Comparison of ENCODE assay signal across 9 cellular contexts in genomic region chr18:35117951-35118411, GRCh38.
DNase-seq lines count a peak whose midpoint lies in the region; ATAC-seq and TF ChIP-seq lines count a peak whose summit lies in the region.
"Had no signal": no experiment of that assay in that cellular context is flagged by ENCODE, and none has a peak within 500 bp of the region (broad histone marks: within the 10 kb centered on the region; RNA-seq: fewer than 3 reads in every experiment).

No MANE protein-coding gene starts in this region.

- peaks cover 4% of the 10 kb centered on the region for H3F3A ChIP-seq in smooth muscle cell (ENCODE audit: low read depth)

- no peak overlapping the region for H2AFZ ChIP-seq in smooth muscle cell (ENCODE audit: low read depth)

- H3K27me3 ChIP-seq in right lobe of liver, result no peaks in the 10 kb centered on the region
- H3K27me3 ChIP-seq in smooth muscle cell (ENCODE audit: low read depth), result no peaks in the 10 kb centered on the region
- H3K27me3 ChIP-seq in H7 (ENCODE audit: control insufficient read depth, insufficient read depth, low read length), result no peaks in the 10 kb centered on the region

- intact Hi-C loops in right lobe of liver (cut with DNase I), result no loop called here

- no peak for TF ChIP-seq POLR2A in right lobe of liver (IDR thresholded peaks at IDR 0.05)

- H3K27ac ChIP-seq in right lobe of liver, result peak overlapping the region; percentile 76 to 92 (median 92)
- peak overlapping the region; percentile 41 for H3K27ac ChIP-seq in smooth muscle cell (ENCODE audit: low read depth)

- H3K36me3 ChIP-seq in right lobe of liver, result no peaks in the 10 kb centered on the region
- no peaks in the 10 kb centered on the region for H3K36me3 ChIP-seq in smooth muscle cell (ENCODE audit: low read depth)
- H3K36me3 ChIP-seq in H7 (replicated peaks; ENCODE audit: control insufficient read depth, insufficient read depth, low read length), result no peaks in the 10 kb centered on the region

- no peaks in the 10 kb centered on the region for H3K79me2 ChIP-seq in smooth muscle cell (ENCODE audit: low read depth)

- H3K4me2 ChIP-seq in smooth muscle cell, result no peak overlapping the region

- no peak for TF ChIP-seq CTCF in right lobe of liver (IDR thresholded peaks at IDR 0.05)
- TF ChIP-seq CTCF in smooth muscle cell (IDR thresholded peaks at IDR 0.05; ENCODE audit: borderline replicate concordance, insufficient read depth, poor library complexity, severe bottlenecking), result no peak

- no CpG with 5 or more reads among the region's 7 CpGs for WGBS in right lobe of liver (ENCODE audit: insufficient coverage, low coverage, low lambda C conversion rate, missing lambda C conversion rate)
- 69% methylated on average over 7 of the region's 7 CpGs for WGBS in smooth muscle cell (ENCODE audit: low lambda C conversion rate)

- H3K4me3 ChIP-seq in right lobe of liver (peak overlapping the region in 2 of 3 donors; percentile 22 to 37), smooth muscle cell (no peak overlapping the region), H7 (ENCODE audit: insufficient read depth, low read depth, low read length) (no peak overlapping the region)

- peak; percentile 76 to 79 (median 78) for ATAC-seq in right lobe of liver

- DNase-seq in GM04503 (ENCODE audit: low read depth) (peak; percentile 40), dedifferentiated amniotic fluid mesenchymal stem cell (ENCODE audit: extremely low spot score) (peak; percentile 55), right lobe of liver (peak; percentile 28 to 65 (median 59)), smooth muscle cell (lab: John Stamatoyannopoulos, UW; ENCODE audit: unreplicated experiment) (no peak), H7 (no peak), HK-2 (ENCODE audit: unreplicated experiment) (no peak), UCSD-AML1 (lab: John Stamatoyannopoulos, UW; ENCODE audit: unreplicated experiment) (no peak)
- no peak for DNase-seq in activated CD8-positive, alpha-beta memory T cell treated with anti-CD3 and anti-CD28 coated beads, Interleukin-2, amount 50 U/mL, for 48 hours
- DNase-seq: activated effector memory CD4-positive, alpha-beta T cell treated with anti-CD3 and anti-CD28 coated beads, Interleukin-2, amount 50 U/mL, for 16 hours had no signal

- no peaks in the 10 kb centered on the region for H4K20me1 ChIP-seq in smooth muscle cell (ENCODE audit: low read depth)

- no peak overlapping the region for H3K9ac ChIP-seq in smooth muscle cell (ENCODE audit: low read depth)

- H3K9me3 ChIP-seq in right lobe of liver, result no peaks in the 10 kb centered on the region
- no peaks in the 10 kb centered on the region for H3K9me3 ChIP-seq in smooth muscle cell (replicated peaks; ENCODE audit: low read depth)

- peaks cover 0 to 40% (median 12%) of the 10 kb centered on the region in 4 donors for H3K4me1 ChIP-seq in right lobe of liver
- H3K4me1 ChIP-seq in smooth muscle cell (ENCODE audit: low read depth), result no peaks in the 10 kb centered on the region

Comparison
In these comparisons a context has a peak if more than half of its experiments do, and no peak if none do; other contexts are left out.
1. DNase-seq: peak in GM04503 (single experiment), dedifferentiated amniotic fluid mesenchymal stem cell (single experiment) and right lobe of liver (3 of 3); none in smooth muscle cell (single experiment), activated CD8-positive, alpha-beta memory T cell treated with anti-CD3 and anti-CD28 coated beads, Interleukin-2, amount 50 U/mL, for 48 hours (single experiment), H7 (single experiment), HK-2 (single experiment) and UCSD-AML1 (single experiment).
2. H3K4me3 ChIP-seq: peak in right lobe of liver (2 of 3); none in smooth muscle cell (single experiment) and H7 (single experiment).